ENCODE assay signal across 19 cellular contexts in genomic region chr14:33998263-33998662, GRCh38. TPM values are rescaled to one million over a fixed set of nuclear protein-coding genes. Genes with fewer than 3 reads are reported as not detected.
DNase-seq lines count a peak whose midpoint lies in the region; ATAC-seq and TF ChIP-seq lines count a peak whose summit lies in the region.
"Had no signal": no experiment of that assay in that cellular context is flagged by ENCODE, and none has a peak within 500 bp of the region (broad histone marks: within the 10 kb centered on the region; RNA-seq: fewer than 3 reads in every experiment).

No MANE protein-coding gene starts in this region.

- H3K27me3 ChIP-seq in PC-9 (ENCODE audit: insufficient read depth, low read depth) = no peaks in the 10 kb centered on the region
- H3K27me3 ChIP-seq in smooth muscle cell (ENCODE audit: low read depth) = no peaks in the 10 kb centered on the region
- no peaks in the 10 kb centered on the region for H3K27me3 ChIP-seq in right lobe of liver
- H3K27me3 ChIP-seq: BLaER1 treated with 17β-estradiol and CSF1 and Interleukin-3, amounts not matched to agents 10 nM and 100 nM had no signal

- no peaks in the 10 kb centered on the region for H3K9me2 ChIP-seq in PC-9 (ENCODE audit: insufficient read depth)

- H3K27me3 Mint-ChIP-seq in nephron progenitor cell (ENCODE audit: low read depth, poor library complexity) = no peaks in the 10 kb centered on the region
- H3K27me3 Mint-ChIP-seq: CD4-positive, alpha-beta T cell had no signal

- no peak overlapping the region for H3K9ac ChIP-seq in smooth muscle cell (ENCODE audit: low read depth)
- H3K9ac ChIP-seq: BLaER1 treated with 17β-estradiol and CSF1 and Interleukin-3, amounts not matched to agents 10 nM and 100 nM had no signal

- H3K4me2 ChIP-seq in PC-9 = peak overlapping the region; percentile 40; the same call in 1 of the 2 replicates
- peak overlapping the region; percentile 12 for H3K4me2 ChIP-seq in smooth muscle cell
- H3K4me2 ChIP-seq: A549; BLaER1 treated with 17β-estradiol and CSF1 and Interleukin-3, amounts not matched to agents 10 nM and 100 nM had no signal

- ATAC-seq in right lobe of liver = no peak
- ATAC-seq: A549; CD8-positive, alpha-beta T cell had no signal

- H2AFZ ChIP-seq in PC-9 = no peak overlapping the region; the same call in 1 of the 2 replicates
- no peak overlapping the region for H2AFZ ChIP-seq in smooth muscle cell (ENCODE audit: low read depth)

- BruUV-seq in PC-9 (replicated peaks; lab: Mats Ljungman, UMichigan) = no TSS peak

- no peaks in the 10 kb centered on the region for H3K79me2 ChIP-seq in PC-9 (ENCODE audit: low read depth)
- H3K79me2 ChIP-seq in smooth muscle cell (ENCODE audit: low read depth) = no peaks in the 10 kb centered on the region

- WGBS in smooth muscle cell (ENCODE audit: low lambda C conversion rate) = 49% methylated on average over 2 of the region's 2 CpGs
- WGBS in right lobe of liver (ENCODE audit: insufficient coverage, low coverage, low lambda C conversion rate, missing lambda C conversion rate) = 49% methylated on average over 2 of the region's 2 CpGs

- peak overlapping the region; percentile 84 for H3K27ac Mint-ChIP-seq in nephron progenitor cell
- H3K27ac Mint-ChIP-seq: B cell; CD4-positive, alpha-beta T cell; CD8-positive, alpha-beta T cell had no signal

- no peak for TF ChIP-seq CTCF in PC-9 (conservative IDR thresholded peaks at IDR 0.05)
- no peak for TF ChIP-seq CTCF in nephron progenitor cell (IDR thresholded peaks at IDR 0.05)
- TF ChIP-seq CTCF in smooth muscle cell (IDR thresholded peaks at IDR 0.05; ENCODE audit: borderline replicate concordance, insufficient read depth, poor library complexity, severe bottlenecking) = no peak
- TF ChIP-seq CTCF in right lobe of liver (IDR thresholded peaks at IDR 0.05) = no peak

- intact Hi-C loops in PC-9 (cut with micrococcal nuclease; ENCODE audit: unreplicated experiment) (loop anchor here (5.0 kb wide), 2 partner anchors 46 to 54 kb away; partner anchors contain the start of gene EGLN3), right lobe of liver (cut with DNase I) (no loop called here)

- H3K9me3 ChIP-seq in PC-9 (ENCODE audit: insufficient read depth, low read depth) (no peaks in the 10 kb centered on the region), smooth muscle cell (replicated peaks; ENCODE audit: low read depth) (no peaks in the 10 kb centered on the region), right lobe of liver (no peaks in the 10 kb centered on the region)
- H3K9me3 ChIP-seq: A549; BLaER1 treated with 17β-estradiol and CSF1 and Interleukin-3, amounts not matched to agents 10 nM and 100 nM; Caco-2 had no signal

- no peaks in the 10 kb centered on the region for H4K20me1 ChIP-seq in PC-9 (ENCODE audit: insufficient read depth)
- no peaks in the 10 kb centered on the region for H4K20me1 ChIP-seq in smooth muscle cell (ENCODE audit: low read depth)
- H4K20me1 ChIP-seq: BLaER1 treated with 17β-estradiol and CSF1 and Interleukin-3, amounts not matched to agents 10 nM and 100 nM had no signal

- no peaks in the 10 kb centered on the region for H3K36me3 ChIP-seq in PC-9 (ENCODE audit: low read depth)
- H3K36me3 ChIP-seq in smooth muscle cell (ENCODE audit: low read depth) = no peaks in the 10 kb centered on the region
- no peaks in the 10 kb centered on the region for H3K36me3 ChIP-seq in right lobe of liver
- H3K36me3 ChIP-seq: BLaER1 treated with 17β-estradiol and CSF1 and Interleukin-3, amounts not matched to agents 10 nM and 100 nM had no signal

- no peak for TF ChIP-seq POLR2A in right lobe of liver (IDR thresholded peaks at IDR 0.05)

- peaks cover 43% of the 10 kb centered on the region for H3K4me1 Mint-ChIP-seq in nephron progenitor cell
- H3K4me1 Mint-ChIP-seq: B cell had no signal

- peaks cover 18% of the 10 kb centered on the region for H3K4me1 ChIP-seq in PC-9 (replicated peaks; ENCODE audit: insufficient read depth)
- peaks cover 27% of the 10 kb centered on the region for H3K4me1 ChIP-seq in smooth muscle cell (ENCODE audit: low read depth)
- no peaks in the 10 kb centered on the region for H3K4me1 ChIP-seq in right lobe of liver
- H3K4me1 ChIP-seq: BLaER1 treated with 17β-estradiol and CSF1 and Interleukin-3, amounts not matched to agents 10 nM and 100 nM had no signal

- no peaks in the 10 kb centered on the region for H3K36me3 Mint-ChIP-seq in nephron progenitor cell (ENCODE audit: low read depth)
- H3K36me3 Mint-ChIP-seq: CD8-positive, alpha-beta T cell had no signal

- H3F3A ChIP-seq in PC-9 (ENCODE audit: insufficient read depth, low read depth) (peaks cover 6% of the 10 kb centered on the region; the same call in 1 of the 2 replicates), smooth muscle cell (ENCODE audit: low read depth) (peaks cover 12% of the 10 kb centered on the region)

- DNase-seq in PC-9 = no peak
- peak; percentile 60 for DNase-seq in left kidney (ENCODE audit: low read depth, low spot score)
- no peak for DNase-seq in nephron progenitor cell
- DNase-seq in smooth muscle cell (lab: John Stamatoyannopoulos, UW; ENCODE audit: unreplicated experiment) = no peak
- no peak for DNase-seq in right lobe of liver
- DNase-seq in cerebellar nuclear complex (lab: John Stamatoyannopoulos, UW) = no peak
- DNase-seq in ecto neural progenitor cell (ENCODE audit: low spot score) = no peak
- DNase-seq: AML-193; Caco-2; Calu3; CD4-positive, alpha-beta T cell; CD8-positive, alpha-beta T cell; DMS79 treated with DMSO at 0.1 percent for 48 hours; GF-D8 had no signal

- no peaks in the 10 kb centered on the region for H3K9me3 Mint-ChIP-seq in nephron progenitor cell
- H3K9me3 Mint-ChIP-seq: CD4-positive, alpha-beta T cell; CD8-positive, alpha-beta T cell had no signal

- POLR2A ChIA-PET in PC-9 (lab: Charles Lee; ENCODE audit: unreplicated experiment) = interaction anchor here (0.6 to 0.7 kb wide), 5 partner anchors 37 to 107 kb away, joined by 3 to 9 read pairs (median 3); no protein-coding TSS in a partner anchor

- H3K27ac ChIP-seq in PC-9 (peak overlapping the region; percentile 68), smooth muscle cell (ENCODE audit: low read depth) (peak overlapping the region; percentile 53), right lobe of liver (no peak overlapping the region)
- H3K27ac ChIP-seq: 22Rv1; BLaER1 treated with 17β-estradiol and CSF1 and Interleukin-3, amounts not matched to agents 10 nM and 100 nM; C4-2B had no signal

- no peak overlapping the region for H3K4me3 Mint-ChIP-seq in nephron progenitor cell
- H3K4me3 Mint-ChIP-seq: B cell; CD4-positive, alpha-beta T cell; CD8-positive, alpha-beta T cell had no signal

- CTCF ChIA-PET in PC-9 (lab: Charles Lee) = no interaction called here

- H3K4me3 ChIP-seq in PC-9 (no peak overlapping the region), smooth muscle cell (no peak overlapping the region), right lobe of liver (no peak overlapping the region)
- H3K4me3 ChIP-seq: A549; BLaER1 treated with 17β-estradiol and CSF1 and Interleukin-3, amounts not matched to agents 10 nM and 100 nM had no signal

RNA-seq across cellular contexts. Expression of gene EGLN3, which starts 47.4 kb away (rescaled TPM):
- total RNA-seq in PC-9 (2021) = 22.6 and 23.6 TPM in 2 replicates
- 146 TPM in 2 replicates for total RNA-seq in smooth muscle cell
- polyA plus RNA-seq in smooth muscle cell = 127 and 154 TPM in 2 replicates
- total RNA-seq in right lobe of liver = 10 to 100 TPM in 1 of 6 experiments, 1 to 10 TPM in 5; 1.9 to 25.4 (median 2.1) TPM

Comparison
In these comparisons a context has a peak if more than half of its experiments do, and no peak if none do; other contexts are left out.
1. H3K27ac ChIP-seq: peak in PC-9 (single experiment) and smooth muscle cell (single experiment); none in right lobe of liver (0 of 3).